ENCODE assay signal across 19 cellular contexts in the genomic region with DNA sequence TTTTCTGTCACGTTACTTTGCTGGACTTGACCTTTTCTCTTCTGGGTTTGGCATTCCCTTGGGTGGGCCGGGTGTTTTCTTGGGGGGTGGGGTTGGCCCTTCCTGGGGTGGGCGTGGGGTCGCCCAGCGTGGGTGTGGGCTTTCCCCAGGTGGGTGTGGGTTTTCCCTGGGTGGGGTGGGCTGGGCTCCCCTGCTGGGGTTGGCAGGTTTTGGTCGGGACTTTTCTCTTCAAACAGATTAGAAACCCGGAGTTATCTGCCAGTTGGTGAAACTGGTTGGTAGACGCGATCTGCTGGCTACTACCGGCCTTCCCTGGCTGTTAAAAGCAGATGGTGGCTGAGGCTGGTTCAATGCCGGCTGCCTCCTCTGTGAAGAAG. TPM values are rescaled to one million over a fixed set of nuclear protein-coding genes. Genes with fewer than 3 reads are reported as not detected.
"Had no signal": no experiment of that assay in that cellular context is flagged by ENCODE, and none has a peak within 500 bp of the region (broad histone marks: within the 10 kb centered on the region; RNA-seq: fewer than 3 reads in every experiment).

A gene (plus strand): TSS at position 278 of the 377 bp plus-strand sequence. CDS start 52 bp downstream, at position 330.

RNA-seq across cellular contexts. Expression of the gene that starts here (rescaled TPM):
- total RNA-seq: activated naive CD4-positive, alpha-beta T cell treated with anti-CD3 and anti-CD28 coated beads for 36 hours; activated naive CD4-positive, alpha-beta T cell treated with anti-CD3 and anti-CD28 coated beads, Interleukin-2, amount 50 U/mL, for 72 hours; activated naive CD8-positive, alpha-beta T cell treated with anti-CD3 and anti-CD28 coated beads for 36 hours; activated naive CD8-positive, alpha-beta T cell treated with anti-CD3 and anti-CD28 coated beads, Interleukin-2, amount 10 ng/mL, durations not matched to agents 7 days and 5 days; activated T-cell treated with anti-CD3 and anti-CD28 coated beads, Interleukin-2, amount 50 U/mL, for 4 hours; activated T-cell treated with anti-CD3 and anti-CD28 coated beads, Interleukin-2, amount 50 U/mL, for 72 hours; activated T-helper 1 cell treated with anti-CD3 and anti-CD28 coated beads, Interleukin-12 subunit alpha, Interleukin-12 subunit beta, Interleukin-2, Interleukin-4 antibody, amounts not matched to agents 30 ng/mL and 10 ng/mL and 1 ng/mL, durations not matched to agents 14 hours and 24 hours and 36 hours; activated T-helper 17 cell treated with anti-CD3 and anti-CD28 coated beads, Interleukin-2, amount 50 U/mL, for 72 hours; activated T-helper 2 cell treated with anti-CD3 and anti-CD28 coated beads, Interferon-gamma antibody, Interleukin-2, Interleukin-4, amounts not matched to agents 10 μg/mL and 5 μg/mL and 100 μg/mL, durations not matched to agents 14 hours and 24 hours and 36 hours; adrenal gland; aorta; ascending aorta; astrocyte; body of pancreas; breast epithelium; bronchial epithelial cell; cardiac muscle cell; cardiac septum had no signal
- polyA plus RNA-seq: adipose tissue, adrenal gland, aorta, cardiac muscle cell had no signal
